In genomic region chr2:10120158-10120937, GRCh38 we compare ENCODE assay signal across 8 cellular contexts. TPM values are rescaled to one million over a fixed set of nuclear protein-coding genes. Genes with fewer than 3 reads are reported as not detected.
DNase-seq lines count a peak whose midpoint lies in the region; ATAC-seq and FAIRE-seq lines count a peak whose summit lies in the region.

No MANE protein-coding gene starts in this region.

- H3K4me1 ChIP-seq in endocrine pancreas (ENCODE audit: control insufficient read depth, insufficient read depth, low read length), result no peaks in the 10 kb centered on the region

- peak overlapping the region; percentile 64 for H3K4me3 ChIP-seq in endocrine pancreas (ENCODE audit: control insufficient read depth, insufficient read depth, low read length)

- no peaks in the 10 kb centered on the region for H3K27me3 ChIP-seq in endocrine pancreas (ENCODE audit: control insufficient read depth, insufficient read depth, low read length)

- H3K9ac ChIP-seq in endocrine pancreas (ENCODE audit: control insufficient read depth, insufficient read depth, low read length), result no peak overlapping the region

- H3K9me3 ChIP-seq in endocrine pancreas (ENCODE audit: control insufficient read depth, low read length), result no peaks in the 10 kb centered on the region

- DNase-seq in Caki2 (ENCODE audit: low read depth), result peak; percentile 96
- DNase-seq in HTR-8/SVneo (ENCODE audit: insufficient read length, low spot score), result peak; percentile 97
- DNase-seq in NK-92 treated with Interleukin-12 subunit alpha and Interleukin-12 subunit beta, amount 100 ng/mL, for 24 hours (lab: John Stamatoyannopoulos, UW), result peak; percentile 94
- DNase-seq in activated CD8-positive, alpha-beta memory T cell treated with anti-CD3 and anti-CD28 coated beads for 1 hour (ENCODE audit: extremely low read depth in 1 of 2, low read depth in 1 of 2), result peak; percentile 72 to 87
- DNase-seq in mesenteric fat pad (ENCODE audit: low spot score), result peak; percentile 95
- peak; percentile 82 for DNase-seq in stimulated activated CD8-positive, alpha-beta memory T cell treated with anti-CD3 and anti-CD28 coated beads, Interleukin-15, amount 100 ng/mL, for 24 hours (ENCODE audit: low read depth)

- no peak for FAIRE-seq in HTR-8/SVneo (lab: Jason Lieb, UNC)

- no peaks in the 10 kb centered on the region for H3K36me3 ChIP-seq in endocrine pancreas (ENCODE audit: control insufficient read depth, insufficient read depth, low read length)

- in situ Hi-C loops in Caki2 (cut with HindIII; ENCODE audit: low pct_unique_long_range_greater_than_20kb, low sequenced_read_pairs), result loop anchor here (10.0 kb wide), 3 partner anchors 164 to 544 kb away; no protein-coding TSS in a partner anchor

- peak; percentile 47 for ATAC-seq in GM21390 (IDR thresholded peaks at IDR 0.05; ENCODE audit: unreplicated experiment)

RNA-seq across cellular contexts. Expression of gene RRM2, which starts 2.2 kb away (rescaled TPM):
- total RNA-seq in Caki2 (2014; rRNA removed; shearing (Covaris generic); ENCODE audit: low replicate concordance), result 14.7 and 19.4 TPM in 2 replicates
- total RNA-seq in mesenteric fat pad, result 0.22 TPM

RNA-seq across cellular contexts. Expression of gene CYS1, which starts 40.1 kb away (rescaled TPM):
- total RNA-seq in Caki2 (2014; rRNA removed; shearing (Covaris generic); ENCODE audit: low replicate concordance), result 3.2 and 5.7 TPM in 2 replicates
- total RNA-seq in mesenteric fat pad, result 0.80 TPM

Comparison
In these comparisons a context has a peak if more than half of its experiments do, and no peak if none do; other contexts are left out.
1. Peak in every context shown above with its lines: DNase-seq, ATAC-seq and H3K4me3 ChIP-seq.
2. RNA of gene RRM2, which starts 2.2 kb away (total RNA-seq): 14.7 to 19.4 TPM in Caki2; 0.22 TPM in mesenteric fat pad (single experiment); every median in the first group is over 10 times any median in the second.